ENCODE assay signal across 26 cellular contexts in genomic region chr6:36865835-36866234, GRCh38. TPM values are rescaled to one million over a fixed set of nuclear protein-coding genes. Genes with fewer than 3 reads are reported as not detected.
DNase-seq lines count a peak whose midpoint lies in the region; ATAC-seq, FAIRE-seq and TF ChIP-seq lines count a peak whose summit lies in the region.
"Had no signal": no experiment of that assay in that cellular context is flagged by ENCODE, and none has a peak within 500 bp of the region (broad histone marks: within the 10 kb centered on the region; RNA-seq: fewer than 3 reads in every experiment).

No MANE protein-coding gene starts in this region.

- CTCF ChIA-PET in activated CD4-positive, alpha-beta T cell treated with anti-CD3 and anti-CD28 coated beads for 36 hours (lab: Charles Lee), result interaction anchor here (0.5 to 1.5 kb wide), 5 partner anchors 9 to 231 kb away, joined by 3 to 6 read pairs (median 4); partner anchors contain the start of gene MTCH1
- CTCF ChIA-PET in K562 (lab: Yijun Ruan, JAX; ENCODE audit: low intra/inter-chr PET ratio), result interaction anchor here (0.8 kb wide), 1 partner anchor 84 kb away, joined by 3 read pairs; no protein-coding TSS in a partner anchor

- WGBS in K562 (ENCODE audit: insufficient coverage, low coverage, missing lambda C conversion rate), result 75% methylated on average over 2 of the region's 2 CpGs

- H3K36me3 Mint-ChIP-seq in activated CD4-positive, alpha-beta T cell treated with anti-CD3 and anti-CD28 coated beads for 36 hours (ENCODE audit: low read depth), result peaks cover 75% of the 10 kb centered on the region
- H3K36me3 Mint-ChIP-seq in stimulated activated naive CD8-positive, alpha-beta T cell treated with anti-CD3 and anti-CD28 coated beads, Interleukin-15, Interleukin-2, amounts not matched to agents 100 ng/mL and 50 ng/mL, for 24 hours (ENCODE audit: low read depth), result peaks cover 87% of the 10 kb centered on the region
- H3K36me3 Mint-ChIP-seq in stimulated activated effector memory CD8-positive, alpha-beta T cell treated with anti-CD3 and anti-CD28 coated beads, Interleukin-12 subunit alpha, Interleukin-12 subunit beta, amount 100 ng/mL, for 72 hours, result peaks cover 92% of the 10 kb centered on the region

- H3K9me3 ChIP-seq in K562 (replicated peaks; ENCODE audit: control insufficient read depth, insufficient read depth, low read depth, low read length) (no peaks in the 10 kb centered on the region), BE2C (no peaks in the 10 kb centered on the region)
- H3K9me3 ChIP-seq: esophagus muscularis mucosa, gastrocnemius medialis, thyroid gland had no signal

- H3K27ac ChIP-seq in K562 (ENCODE audit: extremely low read depth, low read depth, low read length), result no peak overlapping the region
- H3K27ac ChIP-seq: brain microvascular endothelial cell, esophagus muscularis mucosa, gastrocnemius medialis, GM23248, SK-N-MC, thyroid gland, VCaP had no signal

- peak; percentile 41 for ATAC-seq in activated CD4-positive, alpha-beta T cell treated with anti-CD3 and anti-CD28 coated beads for 36 hours
- ATAC-seq in stimulated activated naive CD8-positive, alpha-beta T cell treated with anti-CD3 and anti-CD28 coated beads, Interleukin-15, amount 100 ng/mL, for 72 hours, result no peak
- ATAC-seq in K562, result no peak
- ATAC-seq in stimulated activated effector memory CD8-positive, alpha-beta T cell treated with anti-CD3 and anti-CD28 coated beads, Interleukin-12 subunit alpha, Interleukin-12 subunit beta, amount 100 ng/mL, for 72 hours, result no peak
- ATAC-seq: effector memory CD8-positive, alpha-beta T cell; gastrocnemius medialis; sciatic nerve; stimulated activated naive CD8-positive, alpha-beta T cell treated with anti-CD3 and anti-CD28 coated beads, Interleukin-15, Interleukin-2, amounts not matched to agents 100 U/mL and 50 U/mL, for 24 hours had no signal

- peak overlapping the region; percentile 38 for H3K27ac Mint-ChIP-seq in activated CD4-positive, alpha-beta T cell treated with anti-CD3 and anti-CD28 coated beads for 36 hours
- peak overlapping the region; percentile 7 for H3K27ac Mint-ChIP-seq in stimulated activated naive CD8-positive, alpha-beta T cell treated with anti-CD3 and anti-CD28 coated beads, Interleukin-15, Interleukin-2, amounts not matched to agents 100 ng/mL and 50 ng/mL, for 24 hours
- peak overlapping the region in 1 of 2 donors; percentile 53 for H3K27ac Mint-ChIP-seq in stimulated activated naive CD8-positive, alpha-beta T cell treated with anti-CD3 and anti-CD28 coated beads, Interleukin-15, amount 100 ng/mL, for 72 hours
- H3K27ac Mint-ChIP-seq in stimulated activated effector memory CD8-positive, alpha-beta T cell treated with anti-CD3 and anti-CD28 coated beads, Interleukin-12 subunit alpha, Interleukin-12 subunit beta, amount 100 ng/mL, for 72 hours, result peak overlapping the region; percentile 49
- H3K27ac Mint-ChIP-seq: B cell, HFFc6, nephron had no signal

- no peaks in the 10 kb centered on the region for H3K9me1 ChIP-seq in K562 (ENCODE audit: control insufficient read depth, insufficient read depth, low read length)

- intact Hi-C loops in activated CD4-positive, alpha-beta T cell treated with anti-CD3 and anti-CD28 coated beads for 36 hours (cut with DNase I, micrococcal nuclease), result loop anchor here in 1 of 2 experiments (2.0 kb wide), 1 partner anchor 25 kb away; no protein-coding TSS in a partner anchor
- intact Hi-C loops in K562 (cut with micrococcal nuclease), result no loop called here

- in situ Hi-C loops in K562 (cut with MboI), result no loop called here

- no peak for TF ChIP-seq POLR2A in K562 (conservative IDR thresholded peaks at IDR 0.05)

- H3K27me3 Mint-ChIP-seq in activated CD4-positive, alpha-beta T cell treated with anti-CD3 and anti-CD28 coated beads for 36 hours, result no peaks in the 10 kb centered on the region
- H3K27me3 Mint-ChIP-seq in stimulated activated naive CD8-positive, alpha-beta T cell treated with anti-CD3 and anti-CD28 coated beads, Interleukin-15, Interleukin-2, amounts not matched to agents 100 ng/mL and 50 ng/mL, for 24 hours, result no peaks in the 10 kb centered on the region
- H3K27me3 Mint-ChIP-seq in stimulated activated naive CD8-positive, alpha-beta T cell treated with anti-CD3 and anti-CD28 coated beads, Interleukin-15, amount 100 ng/mL, for 72 hours, result no peaks in the 10 kb centered on the region
- H3K27me3 Mint-ChIP-seq: B cell; effector memory CD8-positive, alpha-beta T cell had no signal

- H3K4me1 ChIP-seq in K562 (replicated peaks in 1 of 2; ENCODE audit: control insufficient read depth in 2 of 2, insufficient read depth in 2 of 2, low read length in 2 of 2) (peaks cover 30 to 42% of the 10 kb centered on the region in 2 experiments), BE2C (no peaks in the 10 kb centered on the region)
- H3K4me1 ChIP-seq: gastrocnemius medialis had no signal

- no peaks in the 10 kb centered on the region for H4K20me1 ChIP-seq in K562 (replicated peaks; ENCODE audit: control insufficient read depth, insufficient read depth, low read length)

- H3K4me2 ChIP-seq in K562 (ENCODE audit: insufficient read depth, low read length), result no peak overlapping the region

- H3K4me3 ChIP-seq in K562, result no peak overlapping the region
- H3K4me3 ChIP-seq in BE2C (ENCODE audit: low read depth, low read length), result no peak overlapping the region
- H3K4me3 ChIP-seq: esophagus muscularis mucosa, gastrocnemius medialis, GM23248, SK-N-MC, thyroid gland had no signal

- H2AFZ ChIP-seq in K562 (ENCODE audit: low read depth, low read length), result no peak overlapping the region
- H2AFZ ChIP-seq: GM23248 had no signal

- no peak overlapping the region for H3K4me3 Mint-ChIP-seq in activated CD4-positive, alpha-beta T cell treated with anti-CD3 and anti-CD28 coated beads for 36 hours
- H3K4me3 Mint-ChIP-seq in stimulated activated naive CD8-positive, alpha-beta T cell treated with anti-CD3 and anti-CD28 coated beads, Interleukin-15, Interleukin-2, amounts not matched to agents 100 ng/mL and 50 ng/mL, for 24 hours, result no peak overlapping the region
- H3K4me3 Mint-ChIP-seq in stimulated activated naive CD8-positive, alpha-beta T cell treated with anti-CD3 and anti-CD28 coated beads, Interleukin-15, amount 100 ng/mL, for 72 hours, result no peak overlapping the region
- no peak overlapping the region for H3K4me3 Mint-ChIP-seq in stimulated activated effector memory CD8-positive, alpha-beta T cell treated with anti-CD3 and anti-CD28 coated beads, Interleukin-12 subunit alpha, Interleukin-12 subunit beta, amount 100 ng/mL, for 72 hours
- H3K4me3 Mint-ChIP-seq: B cell; effector memory CD8-positive, alpha-beta T cell; HFFc6; nephron had no signal

- no peak for TF ChIP-seq CTCF in K562 (IDR thresholded peaks at IDR 0.05 in 2 of 3, conservative IDR thresholded peaks at IDR 0.05 in 1 of 3; ENCODE audit: insufficient read depth in 2 of 3, low read depth in 1 of 3, low read length in 3 of 3)
- TF ChIP-seq CTCF in BE2C (IDR thresholded peaks at IDR 0.05; ENCODE audit: low read depth, low read length), result no peak

- no peak for TF ChIP-seq RAD21 in K562 (CRISPR knock-in tag; conservative IDR thresholded peaks at IDR 0.05 in 1 of 2, IDR thresholded peaks at IDR 0.05 in 1 of 2)

- no peak overlapping the region for H3K9ac ChIP-seq in K562 (ENCODE audit: insufficient read depth in 1 of 2, low read depth in 2 of 2, low read length in 2 of 2)
- H3K9ac ChIP-seq: GM23248 had no signal

- peaks cover 50% of the 10 kb centered on the region for H3K4me1 Mint-ChIP-seq in activated CD4-positive, alpha-beta T cell treated with anti-CD3 and anti-CD28 coated beads for 36 hours
- peaks cover 43% of the 10 kb centered on the region for H3K4me1 Mint-ChIP-seq in stimulated activated naive CD8-positive, alpha-beta T cell treated with anti-CD3 and anti-CD28 coated beads, Interleukin-15, Interleukin-2, amounts not matched to agents 100 ng/mL and 50 ng/mL, for 24 hours (ENCODE audit: low read depth)
- peaks cover 67% of the 10 kb centered on the region for H3K4me1 Mint-ChIP-seq in stimulated activated naive CD8-positive, alpha-beta T cell treated with anti-CD3 and anti-CD28 coated beads, Interleukin-15, amount 100 ng/mL, for 72 hours
- H3K4me1 Mint-ChIP-seq in stimulated activated effector memory CD8-positive, alpha-beta T cell treated with anti-CD3 and anti-CD28 coated beads, Interleukin-12 subunit alpha, Interleukin-12 subunit beta, amount 100 ng/mL, for 72 hours, result peaks cover 70% of the 10 kb centered on the region

- H3K27me3 ChIP-seq in K562 (ENCODE audit: control insufficient read depth in 2 of 2, insufficient read depth in 2 of 2, low read length in 2 of 2) (no peaks in the 10 kb centered on the region), BE2C (no peaks in the 10 kb centered on the region)
- H3K27me3 ChIP-seq: brain microvascular endothelial cell, esophagus muscularis mucosa, gastrocnemius medialis, thyroid gland had no signal

- POLR2A ChIA-PET in activated CD4-positive, alpha-beta T cell treated with anti-CD3 and anti-CD28 coated beads for 36 hours (lab: Charles Lee), result interaction anchor here (0.6 kb wide), 1 partner anchor 750 kb away, joined by 20 read pairs; no protein-coding TSS in a partner anchor
- POLR2A ChIA-PET in K562 (lab: Yijun Ruan, JAX), result interaction anchor here (1.1 to 8.9 kb wide), 4 partner anchors 8 to 23 kb away, joined by 3 to 80 read pairs (median 32); partner anchors contain the start of genes C6orf89 and PPIL1

- TF ChIP-seq EP300 in K562 (IDR thresholded peaks at IDR 0.05; ENCODE audit: low read length), result no peak

- no TSS peak for BruUV-seq in K562 (replicated peaks; lab: Mats Ljungman, UMichigan)

- no peaks in the 10 kb centered on the region for H3K9me3 Mint-ChIP-seq in activated CD4-positive, alpha-beta T cell treated with anti-CD3 and anti-CD28 coated beads for 36 hours (ENCODE audit: low read depth)
- H3K9me3 Mint-ChIP-seq in stimulated activated naive CD8-positive, alpha-beta T cell treated with anti-CD3 and anti-CD28 coated beads, Interleukin-15, Interleukin-2, amounts not matched to agents 100 ng/mL and 50 ng/mL, for 24 hours, result no peaks in the 10 kb centered on the region
- H3K9me3 Mint-ChIP-seq in stimulated activated naive CD8-positive, alpha-beta T cell treated with anti-CD3 and anti-CD28 coated beads, Interleukin-15, amount 100 ng/mL, for 72 hours, result no peaks in the 10 kb centered on the region
- no peaks in the 10 kb centered on the region for H3K9me3 Mint-ChIP-seq in stimulated activated effector memory CD8-positive, alpha-beta T cell treated with anti-CD3 and anti-CD28 coated beads, Interleukin-12 subunit alpha, Interleukin-12 subunit beta, amount 100 ng/mL, for 72 hours
- H3K9me3 Mint-ChIP-seq: effector memory CD8-positive, alpha-beta T cell; HFFc6; nephron had no signal

- no peak for DNase-seq in activated CD4-positive, alpha-beta T cell treated with anti-CD3 and anti-CD28 coated beads for 36 hours
- no peak for DNase-seq in activated CD4-positive, alpha-beta T cell treated with anti-CD3 and anti-CD28 coated beads, Interleukin-2, amount 50 U/mL, for 4 hours
- DNase-seq in stimulated activated naive CD8-positive, alpha-beta T cell treated with anti-CD3 and anti-CD28 coated beads, Interleukin-15, amount 100 ng/mL, for 72 hours, result no peak
- DNase-seq in K562 (ENCODE audit: extremely low read depth in 1 of 4, low spot score in 3 of 4), result no peak
- DNase-seq in stimulated activated effector memory CD8-positive, alpha-beta T cell treated with anti-CD3 and anti-CD28 coated beads, Interleukin-12 subunit alpha, Interleukin-12 subunit beta, amount 100 ng/mL, for 72 hours (ENCODE audit: low spot score in 2 of 2), result no peak
- no peak for DNase-seq in cerebellum (ENCODE audit: low spot score)
- no peak for DNase-seq in BE2C
- DNase-seq: brain microvascular endothelial cell; effector memory CD8-positive, alpha-beta T cell; gastrocnemius medialis; GM23248; HFFc6; MM.1S; NCI-H1694 treated with DMSO at 0.1 percent for 48 hours; NCI-H526 treated with DMSO at 0.1 percent for 48 hours; posterior cingulate gyrus; stimulated activated naive CD8-positive, alpha-beta T cell treated with anti-CD3 and anti-CD28 coated beads, Interleukin-15, Interleukin-2, amounts not matched to agents 100 U/mL and 50 U/mL, for 24 hours; thyroid gland had no signal

- peaks cover 91% of the 10 kb centered on the region for H3K36me3 ChIP-seq in K562 (ENCODE audit: control insufficient read depth, insufficient read depth, low read length)
- peaks cover 67% of the 10 kb centered on the region for H3K36me3 ChIP-seq in BE2C
- H3K36me3 ChIP-seq: gastrocnemius medialis, thyroid gland had no signal

- no peak for FAIRE-seq in K562 (lab: Jason Lieb, UNC)
- FAIRE-seq: colon had no signal

- H3K79me2 ChIP-seq in K562 (ENCODE audit: control insufficient read depth, insufficient read depth, low read length), result peaks cover 94% of the 10 kb centered on the region

RNA-seq across cellular contexts. Expression of gene PPIL1, which starts 8.8 kb away (rescaled TPM):
- total RNA-seq in activated CD4-positive, alpha-beta T cell treated with anti-CD3 and anti-CD28 coated beads for 36 hours, result 10 to 100 TPM; 45.9 to 46.0 TPM
- 16.9 and 22.0 TPM in 2 replicates for total RNA-seq in K562 (2011; cell fraction: chromatin; rRNA removed; ENCODE audit: low replicate concordance)
- total RNA-seq in K562 (2011; cell fraction: nucleolus; rRNA removed), result 16.6 and 19.2 TPM in 2 replicates
- total RNA-seq in K562 (2011; cell fraction: nucleoplasm; rRNA removed), result 25.1 and 30.4 TPM in 2 replicates
- total RNA-seq in K562 (2014; rRNA removed), result 65.8 and 86.0 TPM in 2 replicates
- 130 and 132 TPM in 2 replicates for total RNA-seq in K562 (2014; rRNA removed; fragmentation: Illumina TruSeq; extraction: Trizol)
- 107 and 119 TPM in 2 replicates for total RNA-seq in K562 (2015; rRNA removed; fragmentation: Illumina TruSeq; extraction: Trizol)
- 86.9 and 90.1 TPM in 2 replicates for total RNA-seq in K562 (2021)
- polyA plus RNA-seq in K562 (2011; rRNA removed), result 113 and 137 TPM in 2 replicates
- 95.1 and 112 TPM in 2 replicates for polyA plus RNA-seq in K562 (2011; cell fraction: cytosol; rRNA removed)
- 24.2 and 38.0 TPM in 2 replicates for polyA plus RNA-seq in K562 (2011; cell fraction: nucleus; rRNA removed)
- polyA plus RNA-seq in K562 (2012), result 81.7 and 93.9 TPM in 2 replicates
- 116 and 156 TPM in 2 replicates for polyA plus RNA-seq in K562 (2014; fragmentation: Illumina TruSeq; extraction: Trizol)
- polyA plus RNA-seq in K562 (2014; fragmentation: Nextera tagmentation; extraction: Ambion mirVana), result 100 to 1,000 TPM; 195 to 205 TPM
- 87.9 and 108 TPM in 2 replicates for polyA plus RNA-seq in K562 (2014; rRNA removed)
- 105 and 126 TPM in 2 replicates for polyA minus RNA-seq in K562 (2011; rRNA and poly(A)+ RNA removed)
- 34.9 and 49.9 TPM in 2 replicates for polyA minus RNA-seq in K562 (2011; cell fraction: cytosol; rRNA and poly(A)+ RNA removed)
- polyA minus RNA-seq in K562 (2011; cell fraction: nucleus; rRNA and poly(A)+ RNA removed), result 11.2 and 16.2 TPM in 2 replicates
- 29.9 TPM for total RNA-seq in cerebellum
- 69.1 TPM for polyA plus RNA-seq in BE2C (2012; ENCODE audit: insufficient read depth, insufficient read length, low read depth)

RNA-seq across cellular contexts. Expression of gene C6orf89, which starts 19.9 kb away (rescaled TPM):
- 10 to 100 TPM; 29.5 to 36.2 TPM for total RNA-seq in activated CD4-positive, alpha-beta T cell treated with anti-CD3 and anti-CD28 coated beads for 36 hours
- 94.9 and 122 TPM in 2 replicates for total RNA-seq in K562 (2011; cell fraction: chromatin; rRNA removed; ENCODE audit: low replicate concordance)
- 56.4 and 60.3 TPM in 2 replicates for total RNA-seq in K562 (2011; cell fraction: nucleolus; rRNA removed)
- 122 and 177 TPM in 2 replicates for total RNA-seq in K562 (2011; cell fraction: nucleoplasm; rRNA removed)
- total RNA-seq in K562 (2014; rRNA removed) (47.2 and 63.5 TPM in 2 replicates), K562 (2014; rRNA removed; fragmentation: Illumina TruSeq; extraction: Trizol) (81.6 and 89.0 TPM in 2 replicates), K562 (2015; rRNA removed; fragmentation: Illumina TruSeq; extraction: Trizol) (56.9 and 58.5 TPM in 2 replicates), K562 (2021) (74.8 and 80.1 TPM in 2 replicates), cerebellum (19.5 TPM)
- polyA plus RNA-seq in K562 (2011; rRNA removed) (92.9 and 95.9 TPM in 2 replicates), K562 (2014; fragmentation: Illumina TruSeq; extraction: Trizol) (96.1 and 111 TPM in 2 replicates), K562 (2014; fragmentation: Nextera tagmentation; extraction: Ambion mirVana) (10 to 100 TPM; 35.2 to 41.9 TPM), K562 (2014; rRNA removed) (46.7 and 67.6 TPM in 2 replicates)
- 47.9 and 60.0 TPM in 2 replicates for polyA plus RNA-seq in K562 (2011; cell fraction: cytosol; rRNA removed)
- 59.9 and 67.0 TPM in 2 replicates for polyA plus RNA-seq in K562 (2011; cell fraction: nucleus; rRNA removed)
- 71.0 and 74.5 TPM in 2 replicates for polyA plus RNA-seq in K562 (2012)
- 51.7 and 54.4 TPM in 2 replicates for polyA minus RNA-seq in K562 (2011; rRNA and poly(A)+ RNA removed)
- 23.9 and 29.3 TPM in 2 replicates for polyA minus RNA-seq in K562 (2011; cell fraction: cytosol; rRNA and poly(A)+ RNA removed)
- polyA minus RNA-seq in K562 (2011; cell fraction: nucleus; rRNA and poly(A)+ RNA removed), result 9.6 and 22.3 TPM in 2 replicates
- 30.3 TPM for polyA plus RNA-seq in BE2C (2012; ENCODE audit: insufficient read depth, insufficient read length, low read depth)

RNA-seq across cellular contexts. Expression of gene CPNE5, which starts 26.6 kb away (rescaled TPM):
- 1 to 10 TPM; 1.1 to 1.3 TPM for total RNA-seq in activated CD4-positive, alpha-beta T cell treated with anti-CD3 and anti-CD28 coated beads for 36 hours
- total RNA-seq in K562 (2011; cell fraction: chromatin; rRNA removed; ENCODE audit: low replicate concordance), result 1.5 and 2.5 TPM in 2 replicates
- 0.66 and 1.5 TPM in 2 replicates for total RNA-seq in K562 (2011; cell fraction: nucleolus; rRNA removed)
- total RNA-seq in K562 (2011; cell fraction: nucleoplasm; rRNA removed), result 1.2 and 1.6 TPM in 2 replicates
- 0.18 TPM in 1 of 2 replicates, not detected in the other for total RNA-seq in K562 (2014; rRNA removed)
- not detected in 2 replicates for total RNA-seq in K562 (2014; rRNA removed; fragmentation: Illumina TruSeq; extraction: Trizol)
- total RNA-seq in K562 (2015; rRNA removed; fragmentation: Illumina TruSeq; extraction: Trizol), result 0.14 TPM in 1 of 2 replicates, not detected in the other
- total RNA-seq in K562 (2021), result 0.47 and 0.49 TPM in 2 replicates
- 0.46 and 0.61 TPM in 2 replicates for polyA plus RNA-seq in K562 (2011; rRNA removed)
- 0.19 and 0.31 TPM in 2 replicates for polyA plus RNA-seq in K562 (2011; cell fraction: cytosol; rRNA removed)
- polyA plus RNA-seq in K562 (2011; cell fraction: nucleus; rRNA removed), result 1.2 and 1.9 TPM in 2 replicates
- polyA plus RNA-seq in K562 (2012), result 0.33 and 1.8 TPM in 2 replicates
- polyA plus RNA-seq in K562 (2014; fragmentation: Illumina TruSeq; extraction: Trizol), result 0.43 TPM in 1 of 2 replicates, not detected in the other
- polyA plus RNA-seq in K562 (2014; fragmentation: Nextera tagmentation; extraction: Ambion mirVana), result 1 to 10 TPM in 1 of 2 experiments, under 1 TPM in 1; 0.21 to 1.0 TPM
- 0.69 TPM in 1 of 2 replicates, not detected in the other for polyA plus RNA-seq in K562 (2014; rRNA removed)
- 0.67 TPM in 1 of 2 replicates, not detected in the other for polyA minus RNA-seq in K562 (2011; rRNA and poly(A)+ RNA removed)
- polyA minus RNA-seq in K562 (2011; cell fraction: cytosol; rRNA and poly(A)+ RNA removed), result not detected in 2 replicates
- polyA minus RNA-seq in K562 (2011; cell fraction: nucleus; rRNA and poly(A)+ RNA removed), result 0.78 and 0.81 TPM in 2 replicates
- total RNA-seq in cerebellum, result 6.9 TPM
- not detected for polyA plus RNA-seq in BE2C (2012; ENCODE audit: insufficient read depth, insufficient read length, low read depth)
- total RNA-seq: GM23248 had no signal
